In the genomic region with DNA sequence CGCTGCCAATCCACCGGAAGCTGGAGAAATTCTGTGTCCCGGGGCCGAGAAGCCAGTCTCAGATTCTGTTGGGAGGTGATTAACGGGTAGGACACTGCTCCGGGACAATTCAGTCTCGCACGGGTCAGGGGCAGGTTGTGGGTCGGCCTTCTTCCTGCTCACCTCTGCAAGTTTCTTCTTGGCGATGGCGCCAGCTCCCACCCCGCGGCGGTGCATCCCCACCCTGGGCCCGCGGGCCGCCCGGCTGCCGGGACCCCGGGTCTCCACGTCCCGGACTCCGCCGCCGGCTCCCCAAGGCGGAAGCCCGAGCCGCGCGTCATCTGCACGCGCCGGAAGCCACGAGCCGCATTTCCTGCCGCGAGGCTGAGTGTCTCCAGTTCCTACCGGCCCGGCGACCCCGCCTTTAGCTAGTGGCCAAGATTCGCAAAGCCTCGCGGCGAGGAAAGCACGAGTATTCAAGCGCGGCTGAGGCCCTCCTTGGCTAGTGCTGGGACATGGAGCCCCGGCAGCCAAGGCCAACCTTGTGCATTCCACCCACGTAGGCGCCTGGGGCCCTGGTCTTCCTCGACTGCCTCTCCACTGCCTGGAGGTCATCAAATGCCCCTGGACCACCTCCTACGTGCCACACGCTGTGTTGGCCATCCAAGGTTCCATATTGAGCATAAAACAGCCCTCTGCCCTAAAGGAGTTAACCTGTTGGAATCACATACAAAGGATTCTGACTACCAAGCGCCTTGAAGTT, we compare ENCODE assay signal across 1 cellular context.
TF ChIP-seq lines count a peak whose summit lies in the region.

A gene with protein sequence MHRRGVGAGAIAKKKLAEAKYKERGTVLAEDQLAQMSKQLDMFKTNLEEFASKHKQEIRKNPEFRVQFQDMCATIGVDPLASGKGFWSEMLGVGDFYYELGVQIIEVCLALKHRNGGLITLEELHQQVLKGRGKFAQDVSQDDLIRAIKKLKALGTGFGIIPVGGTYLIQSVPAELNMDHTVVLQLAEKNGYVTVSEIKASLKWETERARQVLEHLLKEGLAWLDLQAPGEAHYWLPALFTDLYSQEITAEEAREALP (minus strand): TSS at position 324 of the 742 bp plus-strand sequence. CDS start 108 bp downstream, at position 216.

TF ChIP-seq in HEK293, 187 proteins besides CTCF, POLR2A, EP300 and RAD21 (continued from another document and continues in another):
- TF ChIP-seq, protein P1, sequence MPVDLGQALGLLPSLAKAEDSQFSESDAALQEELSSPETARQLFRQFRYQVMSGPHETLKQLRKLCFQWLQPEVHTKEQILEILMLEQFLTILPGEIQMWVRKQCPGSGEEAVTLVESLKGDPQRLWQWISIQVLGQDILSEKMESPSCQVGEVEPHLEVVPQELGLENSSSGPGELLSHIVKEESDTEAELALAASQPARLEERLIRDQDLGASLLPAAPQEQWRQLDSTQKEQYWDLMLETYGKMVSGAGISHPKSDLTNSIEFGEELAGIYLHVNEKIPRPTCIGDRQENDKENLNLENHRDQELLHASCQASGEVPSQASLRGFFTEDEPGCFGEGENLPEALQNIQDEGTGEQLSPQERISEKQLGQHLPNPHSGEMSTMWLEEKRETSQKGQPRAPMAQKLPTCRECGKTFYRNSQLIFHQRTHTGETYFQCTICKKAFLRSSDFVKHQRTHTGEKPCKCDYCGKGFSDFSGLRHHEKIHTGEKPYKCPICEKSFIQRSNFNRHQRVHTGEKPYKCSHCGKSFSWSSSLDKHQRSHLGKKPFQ (tag by site-specific recombination; IDR thresholded peaks at IDR 0.05) = peak; percentile 95
- no peak for TF ChIP-seq ZNF157 (tag by site-specific recombination; IDR thresholded peaks at IDR 0.05)
- TF ChIP-seq ZNF777 (tag by site-specific recombination; IDR thresholded peaks at IDR 0.05; ENCODE audit: borderline replicate concordance) = no peak
- 0 out of 2 replicates have a peak, but pooled peaks have one; percentile 49 for TF ChIP-seq ZFP37 (tag by site-specific recombination; IDR thresholded peaks at IDR 0.05)
- no peak for TF ChIP-seq ZNF585B (tag by site-specific recombination; IDR thresholded peaks at IDR 0.05)
- TF ChIP-seq HOXD13 (CRISPR knock-in tag; IDR thresholded peaks at IDR 0.05; ENCODE audit: borderline replicate concordance) = no peak; the same call in 1 of the 2 replicates
- peak; percentile 48; the same call in 1 of the 2 replicates for TF ChIP-seq ZNF184 (tag by site-specific recombination; IDR thresholded peaks at IDR 0.05)
- TF ChIP-seq SP7 (tag by site-specific recombination; IDR thresholded peaks at IDR 0.05) = peak; percentile 65
- no peak for TF ChIP-seq ZNF843 (tag by site-specific recombination; IDR thresholded peaks at IDR 0.05)
- TF ChIP-seq ZNF629 (tag by site-specific recombination; IDR thresholded peaks at IDR 0.05) = peak; percentile 71
- TF ChIP-seq ZNF626 (tag by site-specific recombination; IDR thresholded peaks at IDR 0.05) = no peak
- peak; percentile 82; the same call in 1 of the 2 replicates for TF ChIP-seq ZNF660 (tag by site-specific recombination; IDR thresholded peaks at IDR 0.05)
- TF ChIP-seq, protein P2, sequence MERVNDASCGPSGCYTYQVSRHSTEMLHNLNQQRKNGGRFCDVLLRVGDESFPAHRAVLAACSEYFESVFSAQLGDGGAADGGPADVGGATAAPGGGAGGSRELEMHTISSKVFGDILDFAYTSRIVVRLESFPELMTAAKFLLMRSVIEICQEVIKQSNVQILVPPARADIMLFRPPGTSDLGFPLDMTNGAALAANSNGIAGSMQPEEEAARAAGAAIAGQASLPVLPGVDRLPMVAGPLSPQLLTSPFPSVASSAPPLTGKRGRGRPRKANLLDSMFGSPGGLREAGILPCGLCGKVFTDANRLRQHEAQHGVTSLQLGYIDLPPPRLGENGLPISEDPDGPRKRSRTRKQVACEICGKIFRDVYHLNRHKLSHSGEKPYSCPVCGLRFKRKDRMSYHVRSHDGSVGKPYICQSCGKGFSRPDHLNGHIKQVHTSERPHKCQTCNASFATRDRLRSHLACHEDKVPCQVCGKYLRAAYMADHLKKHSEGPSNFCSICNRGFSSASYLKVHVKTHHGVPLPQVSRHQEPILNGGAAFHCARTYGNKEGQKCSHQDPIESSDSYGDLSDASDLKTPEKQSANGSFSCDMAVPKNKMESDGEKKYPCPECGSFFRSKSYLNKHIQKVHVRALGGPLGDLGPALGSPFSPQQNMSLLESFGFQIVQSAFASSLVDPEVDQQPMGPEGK (tag by site-specific recombination; IDR thresholded peaks at IDR 0.05) = peak; percentile 72; the same call in 1 of the 2 replicates
- TF ChIP-seq ZNF624 (tag by site-specific recombination; IDR thresholded peaks at IDR 0.05) = no peak
- TF ChIP-seq ZNF239 (tag by site-specific recombination; IDR thresholded peaks at IDR 0.05) = no peak
- TF ChIP-seq, protein P3, sequence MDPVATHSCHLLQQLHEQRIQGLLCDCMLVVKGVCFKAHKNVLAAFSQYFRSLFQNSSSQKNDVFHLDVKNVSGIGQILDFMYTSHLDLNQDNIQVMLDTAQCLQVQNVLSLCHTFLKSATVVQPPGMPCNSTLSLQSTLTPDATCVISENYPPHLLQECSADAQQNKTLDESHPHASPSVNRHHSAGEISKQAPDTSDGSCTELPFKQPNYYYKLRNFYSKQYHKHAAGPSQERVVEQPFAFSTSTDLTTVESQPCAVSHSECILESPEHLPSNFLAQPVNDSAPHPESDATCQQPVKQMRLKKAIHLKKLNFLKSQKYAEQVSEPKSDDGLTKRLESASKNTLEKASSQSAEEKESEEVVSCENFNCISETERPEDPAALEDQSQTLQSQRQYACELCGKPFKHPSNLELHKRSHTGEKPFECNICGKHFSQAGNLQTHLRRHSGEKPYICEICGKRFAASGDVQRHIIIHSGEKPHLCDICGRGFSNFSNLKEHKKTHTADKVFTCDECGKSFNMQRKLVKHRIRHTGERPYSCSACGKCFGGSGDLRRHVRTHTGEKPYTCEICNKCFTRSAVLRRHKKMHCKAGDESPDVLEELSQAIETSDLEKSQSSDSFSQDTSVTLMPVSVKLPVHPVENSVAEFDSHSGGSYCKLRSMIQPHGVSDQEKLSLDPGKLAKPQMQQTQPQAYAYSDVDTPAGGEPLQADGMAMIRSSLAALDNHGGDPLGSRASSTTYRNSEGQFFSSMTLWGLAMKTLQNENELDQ (tag by site-specific recombination; IDR thresholded peaks at IDR 0.05; ENCODE audit: low read depth) = no peak
- peak; percentile 81 for TF ChIP-seq SP2 (tag by site-specific recombination; IDR thresholded peaks at IDR 0.05)
- peak; percentile 87 for TF ChIP-seq ZBTB17 (tag by site-specific recombination; IDR thresholded peaks at IDR 0.05)
- TF ChIP-seq, protein P4, sequence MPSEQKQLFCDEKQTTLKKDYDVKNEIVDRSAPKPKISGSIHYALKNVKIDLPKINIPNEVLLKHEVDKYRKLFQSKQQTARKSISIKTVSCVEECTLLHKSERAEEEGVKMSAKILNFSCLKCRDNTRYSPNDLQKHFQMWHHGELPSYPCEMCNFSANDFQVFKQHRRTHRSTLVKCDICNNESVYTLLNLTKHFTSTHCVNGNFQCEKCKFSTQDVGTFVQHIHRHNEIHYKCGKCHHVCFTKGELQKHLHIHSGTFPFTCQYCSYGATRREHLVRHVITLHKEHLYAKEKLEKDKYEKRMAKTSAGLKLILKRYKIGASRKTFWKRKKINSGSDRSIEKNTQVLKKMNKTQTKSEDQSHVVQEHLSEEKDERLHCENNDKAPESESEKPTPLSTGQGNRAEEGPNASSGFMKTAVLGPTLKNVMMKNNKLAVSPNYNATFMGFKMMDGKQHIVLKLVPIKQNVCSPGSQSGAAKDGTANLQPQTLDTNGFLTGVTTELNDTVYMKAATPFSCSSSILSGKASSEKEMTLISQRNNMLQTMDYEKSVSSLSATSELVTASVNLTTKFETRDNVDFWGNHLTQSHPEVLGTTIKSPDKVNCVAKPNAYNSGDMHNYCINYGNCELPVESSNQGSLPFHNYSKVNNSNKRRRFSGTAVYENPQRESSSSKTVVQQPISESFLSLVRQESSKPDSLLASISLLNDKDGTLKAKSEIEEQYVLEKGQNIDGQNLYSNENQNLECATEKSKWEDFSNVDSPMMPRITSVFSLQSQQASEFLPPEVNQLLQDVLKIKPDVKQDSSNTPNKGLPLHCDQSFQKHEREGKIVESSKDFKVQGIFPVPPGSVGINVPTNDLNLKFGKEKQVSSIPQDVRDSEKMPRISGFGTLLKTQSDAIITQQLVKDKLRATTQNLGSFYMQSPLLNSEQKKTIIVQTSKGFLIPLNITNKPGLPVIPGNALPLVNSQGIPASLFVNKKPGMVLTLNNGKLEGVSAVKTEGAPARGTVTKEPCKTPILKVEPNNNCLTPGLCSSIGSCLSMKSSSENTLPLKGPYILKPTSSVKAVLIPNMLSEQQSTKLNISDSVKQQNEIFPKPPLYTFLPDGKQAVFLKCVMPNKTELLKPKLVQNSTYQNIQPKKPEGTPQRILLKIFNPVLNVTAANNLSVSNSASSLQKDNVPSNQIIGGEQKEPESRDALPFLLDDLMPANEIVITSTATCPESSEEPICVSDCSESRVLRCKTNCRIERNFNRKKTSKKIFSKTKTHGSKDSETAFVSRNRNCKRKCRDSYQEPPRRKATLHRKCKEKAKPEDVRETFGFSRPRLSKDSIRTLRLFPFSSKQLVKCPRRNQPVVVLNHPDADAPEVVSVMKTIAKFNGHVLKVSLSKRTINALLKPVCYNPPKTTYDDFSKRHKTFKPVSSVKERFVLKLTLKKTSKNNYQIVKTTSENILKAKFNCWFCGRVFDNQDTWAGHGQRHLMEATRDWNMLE (tag by site-specific recombination; conservative IDR thresholded peaks at IDR 0.05; ENCODE audit: low read depth) = peak; percentile 96
- TF ChIP-seq, protein P5, sequence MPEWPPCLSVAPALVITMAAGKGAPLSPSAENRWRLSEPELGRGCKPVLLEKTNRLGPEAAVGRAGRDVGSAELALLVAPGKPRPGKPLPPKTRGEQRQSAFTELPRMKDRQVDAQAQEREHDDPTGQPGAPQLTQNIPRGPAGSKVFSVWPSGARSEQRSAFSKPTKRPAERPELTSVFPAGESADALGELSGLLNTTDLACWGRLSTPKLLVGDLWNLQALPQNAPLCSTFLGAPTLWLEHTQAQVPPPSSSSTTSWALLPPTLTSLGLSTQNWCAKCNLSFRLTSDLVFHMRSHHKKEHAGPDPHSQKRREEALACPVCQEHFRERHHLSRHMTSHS (tag by site-specific recombination; IDR thresholded peaks at IDR 0.05) = no peak
- TF ChIP-seq, protein P6, sequence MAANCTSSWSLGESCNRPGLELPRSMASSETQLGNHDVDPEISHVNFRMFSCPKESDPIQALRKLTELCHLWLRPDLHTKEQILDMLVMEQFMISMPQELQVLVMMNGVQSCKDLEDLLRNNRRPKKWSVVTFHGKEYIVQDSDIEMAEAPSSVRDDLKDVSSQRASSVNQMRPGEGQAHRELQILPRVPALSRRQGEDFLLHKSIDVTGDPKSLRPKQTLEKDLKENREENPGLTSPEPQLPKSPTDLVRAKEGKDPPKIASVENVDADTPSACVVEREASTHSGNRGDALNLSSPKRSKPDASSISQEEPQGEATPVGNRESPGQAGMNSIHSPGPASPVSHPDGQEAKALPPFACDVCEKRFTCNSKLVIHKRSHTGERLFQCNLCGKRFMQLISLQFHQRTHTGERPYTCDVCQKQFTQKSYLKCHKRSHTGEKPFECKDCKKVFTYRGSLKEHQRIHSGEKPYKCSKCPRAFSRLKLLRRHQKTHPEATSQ (tag by site-specific recombination; IDR thresholded peaks at IDR 0.05) = no peak
- peak; percentile 53; the same call in 1 of the 2 replicates for TF ChIP-seq ZNF324 (tag by site-specific recombination; IDR thresholded peaks at IDR 0.05)
- TF ChIP-seq ZIC2 (tag by site-specific recombination; IDR thresholded peaks at IDR 0.05) = peak; percentile 27; the same call in 1 of the 2 replicates
- peak; percentile 49 for TF ChIP-seq SP3 (tag by site-specific recombination; IDR thresholded peaks at IDR 0.05)
- TF ChIP-seq, protein P7, sequence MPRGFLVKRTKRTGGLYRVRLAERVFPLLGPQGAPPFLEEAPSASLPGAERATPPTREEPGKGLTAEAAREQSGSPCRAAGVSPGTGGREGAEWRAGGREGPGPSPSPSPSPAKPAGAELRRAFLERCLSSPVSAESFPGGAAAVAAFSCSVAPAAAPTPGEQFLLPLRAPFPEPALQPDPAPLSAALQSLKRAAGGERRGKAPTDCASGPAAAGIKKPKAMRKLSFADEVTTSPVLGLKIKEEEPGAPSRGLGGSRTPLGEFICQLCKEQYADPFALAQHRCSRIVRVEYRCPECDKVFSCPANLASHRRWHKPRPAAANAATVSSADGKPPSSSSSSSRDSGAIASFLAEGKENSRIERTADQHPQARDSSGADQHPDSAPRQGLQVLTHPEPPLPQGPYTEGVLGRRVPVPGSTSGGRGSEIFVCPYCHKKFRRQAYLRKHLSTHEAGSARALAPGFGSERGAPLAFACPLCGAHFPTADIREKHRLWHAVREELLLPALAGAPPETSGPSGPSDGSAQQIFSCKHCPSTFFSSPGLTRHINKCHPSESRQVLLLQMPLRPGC (tag by site-specific recombination; IDR thresholded peaks at IDR 0.05) = 0 out of 2 replicates have a peak, but pooled peaks have one; percentile 20
- TF ChIP-seq KLF8 (tag by site-specific recombination; IDR thresholded peaks at IDR 0.05) = peak; percentile 48
- TF ChIP-seq, protein P8, sequence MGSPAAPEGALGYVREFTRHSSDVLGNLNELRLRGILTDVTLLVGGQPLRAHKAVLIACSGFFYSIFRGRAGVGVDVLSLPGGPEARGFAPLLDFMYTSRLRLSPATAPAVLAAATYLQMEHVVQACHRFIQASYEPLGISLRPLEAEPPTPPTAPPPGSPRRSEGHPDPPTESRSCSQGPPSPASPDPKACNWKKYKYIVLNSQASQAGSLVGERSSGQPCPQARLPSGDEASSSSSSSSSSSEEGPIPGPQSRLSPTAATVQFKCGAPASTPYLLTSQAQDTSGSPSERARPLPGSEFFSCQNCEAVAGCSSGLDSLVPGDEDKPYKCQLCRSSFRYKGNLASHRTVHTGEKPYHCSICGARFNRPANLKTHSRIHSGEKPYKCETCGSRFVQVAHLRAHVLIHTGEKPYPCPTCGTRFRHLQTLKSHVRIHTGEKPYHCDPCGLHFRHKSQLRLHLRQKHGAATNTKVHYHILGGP (tag by site-specific recombination; IDR thresholded peaks at IDR 0.05) = no peak
- no peak for TF ChIP-seq ZNF248 (tag by site-specific recombination; IDR thresholded peaks at IDR 0.05)
- TF ChIP-seq ZBTB8A (tag by site-specific recombination; IDR thresholded peaks at IDR 0.05) = peak; percentile 48; the same call in 1 of the 2 replicates
- TF ChIP-seq ZNF76 (tag by site-specific recombination; IDR thresholded peaks at IDR 0.05; ENCODE audit: borderline replicate concordance, low read depth) = peak; percentile 69; the same call in 1 of the 2 replicates
- TF ChIP-seq, protein P9, sequence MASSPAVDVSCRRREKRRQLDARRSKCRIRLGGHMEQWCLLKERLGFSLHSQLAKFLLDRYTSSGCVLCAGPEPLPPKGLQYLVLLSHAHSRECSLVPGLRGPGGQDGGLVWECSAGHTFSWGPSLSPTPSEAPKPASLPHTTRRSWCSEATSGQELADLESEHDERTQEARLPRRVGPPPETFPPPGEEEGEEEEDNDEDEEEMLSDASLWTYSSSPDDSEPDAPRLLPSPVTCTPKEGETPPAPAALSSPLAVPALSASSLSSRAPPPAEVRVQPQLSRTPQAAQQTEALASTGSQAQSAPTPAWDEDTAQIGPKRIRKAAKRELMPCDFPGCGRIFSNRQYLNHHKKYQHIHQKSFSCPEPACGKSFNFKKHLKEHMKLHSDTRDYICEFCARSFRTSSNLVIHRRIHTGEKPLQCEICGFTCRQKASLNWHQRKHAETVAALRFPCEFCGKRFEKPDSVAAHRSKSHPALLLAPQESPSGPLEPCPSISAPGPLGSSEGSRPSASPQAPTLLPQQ (tag by site-specific recombination; IDR thresholded peaks at IDR 0.05) = 0 out of 2 replicates have a peak, but pooled peaks have one; percentile 52
- peak; percentile 72; the same call in 1 of the 2 replicates for TF ChIP-seq ZXDB (tag by site-specific recombination; IDR thresholded peaks at IDR 0.05)
- TF ChIP-seq KLF16 (tag by site-specific recombination; IDR thresholded peaks at IDR 0.05) = peak; percentile 43; the same call in 1 of the 2 replicates
- TF ChIP-seq TRIM28 (IDR thresholded peaks at IDR 0.05; ENCODE audit: borderline replicate concordance, low read length) = no peak
- peak; percentile 95 for TF ChIP-seq ZBTB20 (tag by site-specific recombination; IDR thresholded peaks at IDR 0.05)
- TF ChIP-seq ZNF37A (tag by site-specific recombination; IDR thresholded peaks at IDR 0.05) = no peak
